9 cellular contexts compared by ENCODE assay signal in genomic region chr3:107985496-107985895, GRCh38.
DNase-seq lines count a peak whose midpoint lies in the region; ATAC-seq, FAIRE-seq and TF ChIP-seq lines count a peak whose summit lies in the region.
"Had no signal": no experiment of that assay in that cellular context is flagged by ENCODE, and none has a peak within 500 bp of the region (broad histone marks: within the 10 kb centered on the region; RNA-seq: fewer than 3 reads in every experiment).

No MANE protein-coding gene starts in this region.

- no peak for DNase-seq in H54 (ENCODE audit: insufficient read length, low spot score)
- peak; percentile 73 to 86 for DNase-seq in NOMO-1 (lab: John Stamatoyannopoulos, UW; ENCODE audit: unreplicated experiment in 2 of 2)
- DNase-seq in mesendoderm, result no peak
- no peak for DNase-seq in GM23338 (ENCODE audit: low spot score)
- DNase-seq in HAP-1 (ENCODE audit: low spot score in 2 of 2), result no peak
- DNase-seq in hepatocyte (ENCODE audit: low spot score), result no peak
- DNase-seq in DMS 273 treated with DMSO at 0.1 percent for 48 hours (lab: John Stamatoyannopoulos, UW), result no peak

- no peak overlapping the region for H3K27ac ChIP-seq in mesendoderm (ENCODE audit: low read depth, low read length)
- no peak overlapping the region for H3K27ac ChIP-seq in GM23338 (ENCODE audit: low read depth)
- no peak overlapping the region for H3K27ac ChIP-seq in hepatocyte

- H3K4ac ChIP-seq in mesendoderm (ENCODE audit: low read depth, low read length), result peak overlapping the region; percentile 25

- no peaks in the 10 kb centered on the region for H3K4me1 ChIP-seq in mesendoderm (ENCODE audit: control insufficient read depth, low read depth, low read length)
- no peaks in the 10 kb centered on the region; the same call in 1 of the 2 replicates for H3K4me1 ChIP-seq in GM23338 (ENCODE audit: insufficient read depth)
- H3K4me1 ChIP-seq in HAP-1, result no peaks in the 10 kb centered on the region; the same call in 1 of the 2 replicates
- H3K4me1 ChIP-seq in hepatocyte (ENCODE audit: insufficient read depth), result peaks cover 48% of the 10 kb centered on the region

- H3K4me3 ChIP-seq in mesendoderm (ENCODE audit: low read length) (no peak overlapping the region), GM23338 (no peak overlapping the region), HAP-1 (no peak overlapping the region), hepatocyte (no peak overlapping the region)
- H3K4me3 ChIP-seq: skin epidermis had no signal

- FAIRE-seq in H54 (lab: Jason Lieb, UNC), result peak; percentile 30

- H2AFZ ChIP-seq in GM23338 (no peak overlapping the region), hepatocyte (no peak overlapping the region)

- H4K20me1 ChIP-seq in GM23338 (replicated peaks; ENCODE audit: insufficient read depth), result no peaks in the 10 kb centered on the region
- no peaks in the 10 kb centered on the region for H4K20me1 ChIP-seq in hepatocyte (ENCODE audit: insufficient read depth, poor library complexity, severe bottlenecking)

- H3K9me2 ChIP-seq in GM23338 (ENCODE audit: insufficient read depth) (peaks cover 6% of the 10 kb centered on the region; the same call in 1 of the 2 replicates), hepatocyte (replicated peaks; ENCODE audit: insufficient read depth) (no peaks in the 10 kb centered on the region)

- H3K9me3 Mint-ChIP-seq in GM23338, result no peaks in the 10 kb centered on the region

- no peak overlapping the region for H2BK120ac ChIP-seq in mesendoderm (ENCODE audit: low read depth, low read length)

- H3K4me2 ChIP-seq in mesendoderm (ENCODE audit: low read length) (no peak overlapping the region), GM23338 (no peak overlapping the region), hepatocyte (no peak overlapping the region)

- H2AK5ac ChIP-seq in mesendoderm (ENCODE audit: low read length), result no peak overlapping the region

- H3K9ac ChIP-seq in mesendoderm (ENCODE audit: low read length), result no peak overlapping the region

- H3F3A ChIP-seq in GM23338 (replicated peaks; ENCODE audit: low read depth), result no peaks in the 10 kb centered on the region

- H3K36me3 ChIP-seq in mesendoderm (ENCODE audit: control insufficient read depth, insufficient read depth, low read length) (no peaks in the 10 kb centered on the region), GM23338 (ENCODE audit: insufficient read depth) (no peaks in the 10 kb centered on the region), HAP-1 (replicated peaks) (no peaks in the 10 kb centered on the region), hepatocyte (replicated peaks; ENCODE audit: insufficient read depth, low read depth) (no peaks in the 10 kb centered on the region)

- no peak overlapping the region for H3K56ac ChIP-seq in mesendoderm (ENCODE audit: low read length)

- no CpG with 5 or more reads among the region's 4 CpGs for WGBS in mesendoderm (ENCODE audit: extremely low coverage, insufficient coverage, low lambda C conversion rate)
- 63% methylated on average over 4 of the region's 4 CpGs for WGBS in hepatocyte (ENCODE audit: low lambda C conversion rate, missing lambda C conversion rate)

- H2BK15ac ChIP-seq in mesendoderm (replicated peaks; ENCODE audit: low read depth), result no peak overlapping the region

- ATAC-seq in GM18517 (IDR thresholded peaks at IDR 0.05; ENCODE audit: unreplicated experiment) (peak; percentile 91), GM23338 (no peak)

- H3K23ac ChIP-seq in mesendoderm (ENCODE audit: low read length), result no peak overlapping the region

- no peak overlapping the region for H3K4me3 Mint-ChIP-seq in GM23338

- H3K4me1 Mint-ChIP-seq in GM23338, result peaks cover 4% of the 10 kb centered on the region

- H2BK5ac ChIP-seq in mesendoderm (ENCODE audit: low read length), result no peak overlapping the region

- H3K27me3 ChIP-seq in mesendoderm (ENCODE audit: insufficient read depth, low read length, poor library complexity) (no peaks in the 10 kb centered on the region), GM23338 (ENCODE audit: insufficient read depth) (no peaks in the 10 kb centered on the region), HAP-1 (ENCODE audit: low read depth) (no peaks in the 10 kb centered on the region), hepatocyte (no peaks in the 10 kb centered on the region)

- in situ Hi-C loops in HAP-1 (cut with MboI; ENCODE audit: low sequenced_read_pairs), result no loop called here

- H4K8ac ChIP-seq in mesendoderm (ENCODE audit: low read depth, low read length), result no peak overlapping the region

- no peaks in the 10 kb centered on the region for H3K79me1 ChIP-seq in mesendoderm (ENCODE audit: low read length)

- no peak overlapping the region for H3K18ac ChIP-seq in mesendoderm (ENCODE audit: low read length)

- no peak for TF ChIP-seq POLR2A in H54 (IDR thresholded peaks at IDR 0.05; ENCODE audit: low read depth, low read length)

- H3K27me3 Mint-ChIP-seq in GM23338 (ENCODE audit: insufficient read depth, low read depth, poor library complexity), result no peaks in the 10 kb centered on the region

- no peaks in the 10 kb centered on the region for H3K79me2 ChIP-seq in mesendoderm (ENCODE audit: control insufficient read depth, insufficient read depth, low read length)
- no peaks in the 10 kb centered on the region for H3K79me2 ChIP-seq in GM23338 (replicated peaks; ENCODE audit: insufficient read depth)
- H3K79me2 ChIP-seq in hepatocyte, result no peaks in the 10 kb centered on the region

- no peak overlapping the region for H3K27ac Mint-ChIP-seq in GM23338

- H4K5ac ChIP-seq in mesendoderm (ENCODE audit: low read length), result no peak overlapping the region

- H3K9me3 ChIP-seq in HAP-1, result no peaks in the 10 kb centered on the region
- no peaks in the 10 kb centered on the region for H3K9me3 ChIP-seq in hepatocyte (ENCODE audit: low read depth)

- H3K36me3 Mint-ChIP-seq in GM23338 (ENCODE audit: low read depth), result no peaks in the 10 kb centered on the region

- TF ChIP-seq CTCF in GM23338 (conservative IDR thresholded peaks at IDR 0.05; ENCODE audit: low read depth in 2 of 2), result no peak
- TF ChIP-seq CTCF in hepatocyte (IDR thresholded peaks at IDR 0.05; ENCODE audit: poor library complexity), result no peak

TF ChIP-seq in GM23338, 12 proteins besides CTCF, POLR2A, EP300 and RAD21 (continues in another document):
- TF ChIP-seq NANOG (IDR thresholded peaks at IDR 0.05; ENCODE audit: borderline replicate concordance), result no peak
- no peak for TF ChIP-seq ZNF331 (CRISPR knock-in tag; IDR thresholded peaks at IDR 0.05; ENCODE audit: low read depth)
- no peak for TF ChIP-seq EZH2phosphoT487 (IDR thresholded peaks at IDR 0.05; ENCODE audit: unreplicated experiment)
- no peak for TF ChIP-seq CREB1 (CRISPR knock-in tag; IDR thresholded peaks at IDR 0.05; ENCODE audit: low read depth)
- TF ChIP-seq POLR2AphosphoS5 (IDR thresholded peaks at IDR 0.05; ENCODE audit: low read depth), result no peak
- no peak for TF ChIP-seq ZNF462 (CRISPR knock-in tag; IDR thresholded peaks at IDR 0.05)

Comparison
In these comparisons a context has a peak if more than half of its experiments do, and no peak if none do; other contexts are left out.
1. DNase-seq: peak in NOMO-1 (2 of 2); none in H54 (single experiment), mesendoderm (single experiment), GM23338 (single experiment), HAP-1 (0 of 2), hepatocyte (single experiment) and DMS 273 treated with DMSO at 0.1 percent for 48 hours (single experiment).